Comparison of ENCODE assay signal across 1 cellular context in genomic region chr2:43184339-43184895, GRCh38.
TF ChIP-seq lines count a peak whose summit lies in the region.

No MANE protein-coding gene starts in this region.

TF ChIP-seq in HepG2, 621 proteins besides CTCF, POLR2A, EP300 and RAD21 (continued from another document and continues in another):
- TF ChIP-seq AKNA (CRISPR knock-in tag; IDR thresholded peaks at IDR 0.05; ENCODE audit: borderline replicate concordance) (no peak), SOX6 (IDR thresholded peaks at IDR 0.05) (no peak), SOX6 (CRISPR knock-in tag; IDR thresholded peaks at IDR 0.05) (peak; percentile 87), ATF2 (CRISPR knock-in tag; IDR thresholded peaks at IDR 0.05) (peak; percentile 71; the same call in 1 of the 2 replicates), ZNF567 (CRISPR knock-in tag; IDR thresholded peaks at IDR 0.05; ENCODE audit: borderline replicate concordance) (0 out of 2 replicates have a peak, but pooled peaks have one; percentile 80), REST (IDR thresholded peaks at IDR 0.05; ENCODE audit: borderline replicate concordance in 1 of 2, low read depth in 1 of 2, low read length in 2 of 2) (no peak; a peak in 1 of 4 replicates), SALL2 (CRISPR knock-in tag; IDR thresholded peaks at IDR 0.05) (0 out of 2 replicates have a peak, but pooled peaks have one; percentile 48), THYN1 (CRISPR knock-in tag; IDR thresholded peaks at IDR 0.05; ENCODE audit: borderline replicate concordance, low read depth) (no peak), ZFP37 (CRISPR knock-in tag; IDR thresholded peaks at IDR 0.05; ENCODE audit: borderline replicate concordance) (peak; percentile 84; the same call in 1 of the 2 replicates), NFRKB (IDR thresholded peaks at IDR 0.05) (no peak), ZSCAN30 (CRISPR knock-in tag; IDR thresholded peaks at IDR 0.05) (no peak), ZBTB25 (CRISPR knock-in tag; IDR thresholded peaks at IDR 0.05) (no peak), ZNF724P (CRISPR knock-in tag; IDR thresholded peaks at IDR 0.05; ENCODE audit: borderline replicate concordance) (no peak), MTA1 (CRISPR knock-in tag; IDR thresholded peaks at IDR 0.05; ENCODE audit: borderline replicate concordance) (peak; percentile 97), SRSF9 (IDR thresholded peaks at IDR 0.05; ENCODE audit: borderline replicate concordance, insufficient read depth, low read depth, low read length, poor library complexity, severe bottlenecking) (no peak), ZNF354B (CRISPR knock-in tag; IDR thresholded peaks at IDR 0.05) (no peak), ZNF704 (CRISPR knock-in tag; IDR thresholded peaks at IDR 0.05; ENCODE audit: borderline replicate concordance) (no peak), ZFP36L2 (CRISPR knock-in tag; IDR thresholded peaks at IDR 0.05) (no peak), NCOA1 (CRISPR knock-in tag; IDR thresholded peaks at IDR 0.05) (no peak), CBX2 (IDR thresholded peaks at IDR 0.05; ENCODE audit: low read depth, low read length) (no peak), CBX2 (CRISPR knock-in tag; IDR thresholded peaks at IDR 0.05; ENCODE audit: low read depth) (no peak), ZFAT (CRISPR knock-in tag; conservative IDR thresholded peaks at IDR 0.05) (no peak), GPN1 (CRISPR knock-in tag; IDR thresholded peaks at IDR 0.05; ENCODE audit: borderline replicate concordance) (no peak), REPIN1 (CRISPR knock-in tag; IDR thresholded peaks at IDR 0.05; ENCODE audit: borderline replicate concordance, low read depth) (peak; percentile 66), PAX8 (CRISPR knock-in tag; IDR thresholded peaks at IDR 0.05; ENCODE audit: borderline replicate concordance) (no peak), ZNF768 (CRISPR knock-in tag; IDR thresholded peaks at IDR 0.05) (peak; percentile 89), MXD4 (CRISPR knock-in tag; IDR thresholded peaks at IDR 0.05) (peak; percentile 17; the same call in 1 of the 2 replicates), ZNF235 (CRISPR knock-in tag; IDR thresholded peaks at IDR 0.05; ENCODE audit: borderline replicate concordance) (no peak), STAT6 (CRISPR knock-in tag; IDR thresholded peaks at IDR 0.05; ENCODE audit: borderline replicate concordance) (no peak), TAF15 (IDR thresholded peaks at IDR 0.05; ENCODE audit: low read depth, low read length, poor library complexity, severe bottlenecking) (no peak), KAT8 (CRISPR knock-in tag; IDR thresholded peaks at IDR 0.05) (peak; percentile 64), RBM39 (IDR thresholded peaks at IDR 0.05; ENCODE audit: low read depth, low read length, poor library complexity, severe bottlenecking) (no peak), HNRNPLL (IDR thresholded peaks at IDR 0.05; ENCODE audit: low read depth, low read length, poor library complexity, severe bottlenecking) (no peak), ZNF607 (CRISPR knock-in tag; IDR thresholded peaks at IDR 0.05; ENCODE audit: borderline replicate concordance) (no peak), HCFC1 (IDR thresholded peaks at IDR 0.05; ENCODE audit: low read depth, low read length) (no peak), NPAS2 (CRISPR knock-in tag; IDR thresholded peaks at IDR 0.05; ENCODE audit: borderline replicate concordance) (no peak), AHDC1 (CRISPR knock-in tag; IDR thresholded peaks at IDR 0.05; ENCODE audit: borderline replicate concordance) (peak; percentile 78; the same call in 1 of the 2 replicates), FOXJ3 (CRISPR knock-in tag; IDR thresholded peaks at IDR 0.05; ENCODE audit: borderline replicate concordance) (no peak), ZNF234 (CRISPR knock-in tag; conservative IDR thresholded peaks at IDR 0.05) (no peak), ZNF761 (CRISPR knock-in tag; conservative IDR thresholded peaks at IDR 0.05) (no peak), NFE2L2 (IDR thresholded peaks at IDR 0.05; ENCODE audit: low read length) (no peak)
